In the genomic region with DNA sequence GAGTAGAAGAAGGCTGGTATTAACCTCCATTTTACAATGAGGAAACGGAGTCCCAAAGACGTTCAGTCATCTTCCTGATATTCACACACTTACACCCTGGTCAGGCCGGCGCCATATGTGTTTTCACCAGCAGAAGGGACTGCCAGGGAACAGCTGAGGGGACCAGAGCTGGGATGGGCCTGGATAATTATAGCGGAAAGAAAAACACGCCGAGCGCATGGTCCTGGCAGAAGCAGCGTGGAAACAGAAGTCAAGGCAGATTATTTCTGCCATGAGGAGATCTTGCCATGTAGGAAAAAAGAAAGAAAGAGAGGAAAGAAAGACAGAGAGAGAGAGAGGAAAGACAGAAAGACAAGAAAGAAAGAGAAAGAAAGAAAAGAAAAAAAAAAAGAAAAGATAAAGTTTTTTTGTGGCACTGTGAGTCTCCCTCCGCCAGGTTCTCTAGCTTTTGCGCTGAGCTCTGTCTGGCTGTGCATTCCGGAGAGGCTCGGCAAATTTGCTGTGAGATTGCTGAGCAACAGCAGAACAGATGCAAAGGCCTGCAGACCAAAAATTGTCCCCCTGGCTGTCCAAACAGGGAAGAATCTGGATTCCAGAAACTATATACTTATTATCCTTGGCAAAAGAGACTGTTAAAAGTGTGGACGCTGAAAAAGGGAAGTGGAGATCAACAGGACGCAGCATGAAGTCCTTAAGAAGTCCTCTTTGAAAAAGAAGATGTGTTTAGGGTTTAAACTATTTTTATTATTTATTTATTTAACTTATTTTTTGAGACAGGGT, we compare ENCODE assay signal across 9 cellular contexts. TPM values are rescaled to one million over a fixed set of nuclear protein-coding genes. Genes with fewer than 3 reads are reported as not detected.
DNase-seq lines count a peak whose midpoint lies in the region; ATAC-seq and TF ChIP-seq lines count a peak whose summit lies in the region.
"Had no signal": no experiment of that assay in that cellular context is flagged by ENCODE, and none has a peak within 500 bp of the region (broad histone marks: within the 10 kb centered on the region; RNA-seq: fewer than 3 reads in every experiment).

No MANE protein-coding gene starts in this region.

- H3K9me3 Mint-ChIP-seq in mesothelial cell of epicardium: no peaks in the 10 kb centered on the region

- in situ Hi-C loops in astrocyte of the cerebellum (cut with HindIII; ENCODE audit: low sequenced_read_pairs): no loop called here

- no peak for ATAC-seq in omental fat pad (ENCODE audit: low FRiP score)

- peak overlapping the region; percentile 95 for H3K27ac Mint-ChIP-seq in mesothelial cell of epicardium

- H3K36me3 Mint-ChIP-seq in mesothelial cell of epicardium: peaks cover under 1% of the 10 kb centered on the region

- peak overlapping the region; percentile 52 for H3K4me3 ChIP-seq in astrocyte of the cerebellum (ENCODE audit: low read depth, low read length)

- TF ChIP-seq CTCF in astrocyte of the cerebellum (IDR thresholded peaks at IDR 0.05; ENCODE audit: low read depth, low read length, missing control alignments) (no peak), mesothelial cell of epicardium (IDR thresholded peaks at IDR 0.05; ENCODE audit: unreplicated experiment) (no peak), omental fat pad (IDR thresholded peaks at IDR 0.05) (no peak)

- H3K27me3 Mint-ChIP-seq in mesothelial cell of epicardium (ENCODE audit: low read depth): peaks cover 9% of the 10 kb centered on the region

- peaks cover 25% of the 10 kb centered on the region for H3K4me1 Mint-ChIP-seq in mesothelial cell of epicardium

- DNase-seq in DMS 273 treated with DMSO at 0.1 percent for 48 hours (lab: John Stamatoyannopoulos, UW) (peak; percentile 78), NCI-H146 treated with DMSO at 0.1 percent for 48 hours (lab: John Stamatoyannopoulos, UW; ENCODE audit: unreplicated experiment) (peak; percentile 69), astrocyte of the cerebellum (ENCODE audit: low read depth) (no peak), mesothelial cell of epicardium (ENCODE audit: low spot score in 2 of 2, unreplicated experiment in 2 of 2) (no peak), retina (no peak), HPDE6-E6E7 (ENCODE audit: extremely low spot score) (no peak), omental fat pad (ENCODE audit: low spot score) (no peak)
- no peak for DNase-seq in activated CD4-positive, CD25-positive, alpha-beta regulatory T cell treated with anti-CD3 and anti-CD28 coated beads, Interleukin-2, amount 50 U/mL, for 72 hours

- H3K4me3 Mint-ChIP-seq in mesothelial cell of epicardium: peak overlapping the region; percentile 82

RNA-seq across cellular contexts. Expression of gene UCP2, which starts 1.3 kb away (rescaled TPM):
- total RNA-seq in mesothelial cell of epicardium: 27.1 to 31.5 TPM (median 27.7 TPM) in 3 replicates
- total RNA-seq in omental fat pad: 100 to 1,000 TPM in 3 of 4 donors, 10 to 100 TPM in 1; 58.9 to 163 (median 131) TPM

RNA-seq across cellular contexts. Expression of gene UCP3, which starts 24.9 kb away (rescaled TPM):
- 4.1 to 5.8 TPM (median 4.5 TPM) in 3 replicates for total RNA-seq in mesothelial cell of epicardium
- total RNA-seq in omental fat pad: 1 to 10 TPM in 2 of 4 donors, under 1 TPM in 2; 0.74 to 2.8 (median 1.2) TPM

RNA-seq across cellular contexts. Expression of gene DNAJB13, which starts 33.1 kb away (rescaled TPM):
- total RNA-seq in mesothelial cell of epicardium: 0.59 to 0.75 TPM (median 0.60 TPM) in 3 replicates
- not detected for total RNA-seq in omental fat pad
- total RNA-seq: LHCN-M2 had no signal

Comparison
In these comparisons a context has a peak if more than half of its experiments do, and no peak if none do; other contexts are left out.
1. DNase-seq: peak in DMS 273 treated with DMSO at 0.1 percent for 48 hours (single experiment) and NCI-H146 treated with DMSO at 0.1 percent for 48 hours (single experiment); none in astrocyte of the cerebellum (single experiment), mesothelial cell of epicardium (0 of 2), retina (single experiment), activated CD4-positive, CD25-positive, alpha-beta regulatory T cell treated with anti-CD3 and anti-CD28 coated beads, Interleukin-2, amount 50 U/mL, for 72 hours (single experiment), HPDE6-E6E7 (single experiment) and omental fat pad (single experiment).